Comparison of ENCODE assay signal across 13 cellular contexts in the genomic region with DNA sequence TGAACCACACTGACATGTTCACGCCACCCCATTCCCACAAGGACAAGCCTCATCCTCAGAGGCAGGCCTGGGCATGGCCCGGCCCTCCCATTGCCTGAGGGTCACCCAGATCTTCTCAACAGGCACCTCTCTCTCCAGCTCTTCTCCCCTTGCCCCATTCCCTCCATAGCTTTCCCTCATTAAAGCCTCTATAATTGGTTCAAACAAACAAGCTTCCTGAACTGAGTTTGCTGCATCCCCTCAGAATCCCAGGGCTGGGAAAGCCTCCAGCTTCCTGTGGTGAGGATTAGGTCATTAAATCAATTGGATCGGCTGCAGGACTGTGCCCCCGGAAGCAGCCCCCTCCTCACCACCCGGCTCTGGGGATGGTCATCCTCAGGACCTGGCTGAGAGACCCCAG. TPM values are rescaled to one million over a fixed set of nuclear protein-coding genes. Genes with fewer than 3 reads are reported as not detected.
DNase-seq lines count a peak whose midpoint lies in the region; ATAC-seq and TF ChIP-seq lines count a peak whose summit lies in the region.
"Had no signal": no experiment of that assay in that cellular context is flagged by ENCODE, and none has a peak within 500 bp of the region (broad histone marks: within the 10 kb centered on the region; RNA-seq: fewer than 3 reads in every experiment).

No MANE protein-coding gene starts in this region.

- H3K27me3 ChIP-seq in BLaER1 (no peaks in the 10 kb centered on the region), mammary epithelial cell (ENCODE audit: insufficient read depth, low read length) (no peaks in the 10 kb centered on the region)
- no peaks in the 10 kb centered on the region for H3K27me3 ChIP-seq in CD4-positive, alpha-beta T cell (ENCODE audit: control insufficient read depth, insufficient read depth, low read length)

- H3K4me1 ChIP-seq in BLaER1 (peaks cover 66% of the 10 kb centered on the region), mammary epithelial cell (ENCODE audit: insufficient read depth, low read length) (peaks cover 61% of the 10 kb centered on the region)

- TF ChIP-seq CTCF in mammary epithelial cell (conservative IDR thresholded peaks at IDR 0.05 in 1 of 2, IDR thresholded peaks at IDR 0.05 in 1 of 2; ENCODE audit: extremely low read depth in 1 of 2, insufficient read depth in 1 of 2, low read depth in 1 of 2, low read length in 2 of 2) (no peak), mesothelial cell of epicardium (IDR thresholded peaks at IDR 0.05; ENCODE audit: unreplicated experiment) (no peak)
- no peak for TF ChIP-seq CTCF in CD4-positive, alpha-beta T cell (IDR thresholded peaks at IDR 0.05)

- H3K27ac ChIP-seq in BLaER1, result no peak overlapping the region
- peak overlapping the region; percentile 82 for H3K27ac ChIP-seq in mammary epithelial cell (ENCODE audit: insufficient read depth, low read depth, low read length)
- H3K27ac ChIP-seq in CD4-positive, alpha-beta T cell (ENCODE audit: low read depth, low read length), result no peak overlapping the region
- H3K27ac ChIP-seq: C4-2B had no signal

- H3K9ac ChIP-seq in BLaER1 (no peak overlapping the region), mammary epithelial cell (ENCODE audit: insufficient read depth, low read length) (no peak overlapping the region)

- H3K36me3 ChIP-seq in BLaER1, result peaks cover 6% of the 10 kb centered on the region; the same call in 1 of the 2 replicates
- H3K36me3 ChIP-seq in mammary epithelial cell (ENCODE audit: insufficient read depth, low read length), result no peaks in the 10 kb centered on the region

- dilution Hi-C loops in mammary epithelial cell (cut with HindIII; ENCODE audit: low sequenced_read_pairs), result loop anchor here (5.0 kb wide), 2 partner anchors 69 to 71 kb away; a partner anchor contains a TSS

- H3K9me3 ChIP-seq in BLaER1, result no peaks in the 10 kb centered on the region
- no peaks in the 10 kb centered on the region for H3K9me3 ChIP-seq in mammary epithelial cell (replicated peaks; ENCODE audit: insufficient read depth, low read length)
- H3K9me3 ChIP-seq in CD4-positive, alpha-beta T cell (ENCODE audit: control insufficient read depth, low read length), result no peaks in the 10 kb centered on the region

- intact Hi-C loops in mammary epithelial cell (cut with micrococcal nuclease), result loop anchor here (2.0 to 5.0 kb wide), 2 partner anchors 16 to 51 kb away; a partner anchor contains a TSS
- intact Hi-C loops in CD4-positive, alpha-beta T cell (cut with DNase I, micrococcal nuclease), result no loop called here

- peak overlapping the region; percentile 86 for H3K4me2 ChIP-seq in BLaER1
- H3K4me2 ChIP-seq in mammary epithelial cell (ENCODE audit: insufficient read depth, low read depth, low read length), result peak overlapping the region; percentile 73

- CTCF ChIA-PET in mammary epithelial cell (lab: Charles Lee; ENCODE audit: low non-redundant PET), result interaction anchor here (0.6 kb wide), 1 partner anchor 19 kb away, joined by 4 read pairs; no protein-coding TSS in a partner anchor
- CTCF ChIA-PET in CD4-positive, alpha-beta T cell (lab: Charles Lee), result no interaction called here

- peaks cover 5% of the 10 kb centered on the region for H3K36me3 Mint-ChIP-seq in mesothelial cell of epicardium
- H3K36me3 Mint-ChIP-seq in CD4-positive, alpha-beta T cell (ENCODE audit: low read depth), result no peaks in the 10 kb centered on the region

- in situ Hi-C loops in mammary epithelial cell (cut with MboI; ENCODE audit: low sequenced_read_pairs in 2 of 2), result no loop called here

- DNase-seq in NCI-H1105 treated with DMSO at 0.1 percent for 48 hours (lab: John Stamatoyannopoulos, UW) (peak; percentile 40), mammary epithelial cell (peak; percentile 80), mesothelial cell of epicardium (ENCODE audit: low spot score in 2 of 2, unreplicated experiment in 2 of 2) (no peak), middle frontal gyrus (ENCODE audit: extremely low spot score, low spot score) (no peak), KG1 (lab: John Stamatoyannopoulos, UW) (no peak)
- DNase-seq in CD4-positive, alpha-beta T cell, result no peak
- DNase-seq: NCI-H2171 treated with DMSO at 0.1 percent for 48 hours; stimulated activated CD4-positive, alpha-beta T cell treated with anti-CD3 and anti-CD28 coated beads, Interleukin-12 subunit alpha, Interleukin-12 subunit beta, amount 100 ng/mL, for 4 hours had no signal

- H3K4me1 Mint-ChIP-seq in mesothelial cell of epicardium, result peaks cover 35% of the 10 kb centered on the region
- H3K4me1 Mint-ChIP-seq in CD4-positive, alpha-beta T cell (ENCODE audit: low read depth), result peaks cover 4% of the 10 kb centered on the region

- peak overlapping the region; percentile 85 for H3K27ac Mint-ChIP-seq in mesothelial cell of epicardium
- H3K27ac Mint-ChIP-seq in CD4-positive, alpha-beta T cell, result no peak overlapping the region
- H3K27ac Mint-ChIP-seq: activated T-helper 1 cell treated with anti-CD3 and anti-CD28 coated beads, Interleukin-12 subunit alpha, Interleukin-12 subunit beta, Interleukin-2, Interleukin-4 antibody, amounts not matched to agents 30 ng/mL and 10 ng/mL and 1 ng/mL, durations not matched to agents 14 hours and 24 hours and 36 hours; stimulated activated naive CD8-positive, alpha-beta T cell treated with anti-CD3 and anti-CD28 coated beads, Interleukin-15, Interleukin-2, amounts not matched to agents 100 ng/mL and 50 ng/mL, for 24 hours had no signal

- WGBS in mammary epithelial cell (ENCODE audit: low coverage, missing lambda C conversion rate), result 0% methylated on average over 5 of the region's 5 CpGs

- no peaks in the 10 kb centered on the region for H3K9me3 Mint-ChIP-seq in mesothelial cell of epicardium
- no peaks in the 10 kb centered on the region for H3K9me3 Mint-ChIP-seq in CD4-positive, alpha-beta T cell
- H3K9me3 Mint-ChIP-seq: activated T-helper 1 cell treated with anti-CD3 and anti-CD28 coated beads, Interleukin-12 subunit alpha, Interleukin-12 subunit beta, Interleukin-2, Interleukin-4 antibody, amounts not matched to agents 30 ng/mL and 10 ng/mL and 1 ng/mL, durations not matched to agents 14 hours and 24 hours and 36 hours; stimulated activated naive CD8-positive, alpha-beta T cell treated with anti-CD3 and anti-CD28 coated beads, Interleukin-15, Interleukin-2, amounts not matched to agents 100 ng/mL and 50 ng/mL, for 24 hours had no signal

- ATAC-seq in CD4-positive, alpha-beta T cell (ENCODE audit: poor library complexity), result no peak
- ATAC-seq in GM19395 (IDR thresholded peaks at IDR 0.05; ENCODE audit: unreplicated experiment), result no peak

- H3K27me3 Mint-ChIP-seq in mesothelial cell of epicardium (ENCODE audit: low read depth), result no peaks in the 10 kb centered on the region
- no peaks in the 10 kb centered on the region for H3K27me3 Mint-ChIP-seq in CD4-positive, alpha-beta T cell
- H3K27me3 Mint-ChIP-seq: stimulated activated naive CD8-positive, alpha-beta T cell treated with anti-CD3 and anti-CD28 coated beads, Interleukin-15, Interleukin-2, amounts not matched to agents 100 ng/mL and 50 ng/mL, for 24 hours had no signal

- H3K4me3 ChIP-seq in BLaER1, result no peak overlapping the region
- no peak overlapping the region for H3K4me3 ChIP-seq in mammary epithelial cell (replicated peaks in 1 of 3; ENCODE audit: insufficient read depth in 1 of 3, low read depth in 2 of 3, low read length in 3 of 3)

- peaks cover 37% of the 10 kb centered on the region for H3K79me2 ChIP-seq in mammary epithelial cell (ENCODE audit: insufficient read depth, low read length)

- peaks cover 29% of the 10 kb centered on the region for H4K20me1 ChIP-seq in BLaER1
- no peaks in the 10 kb centered on the region for H4K20me1 ChIP-seq in mammary epithelial cell (ENCODE audit: insufficient read depth, low read length)

- BruUV-seq in mammary epithelial cell (replicated peaks; lab: Mats Ljungman, UMichigan), result no TSS peak

- POLR2A ChIA-PET in CD4-positive, alpha-beta T cell (lab: Charles Lee), result interaction anchor here (0.7 kb wide), 1 partner anchor 145 kb away, joined by 3 read pairs; no protein-coding TSS in a partner anchor

- H3K4me3 Mint-ChIP-seq in mesothelial cell of epicardium, result no peak overlapping the region
- H3K4me3 Mint-ChIP-seq in CD4-positive, alpha-beta T cell, result no peak overlapping the region
- H3K4me3 Mint-ChIP-seq: activated T-helper 1 cell treated with anti-CD3 and anti-CD28 coated beads, Interleukin-12 subunit alpha, Interleukin-12 subunit beta, Interleukin-2, Interleukin-4 antibody, amounts not matched to agents 30 ng/mL and 10 ng/mL and 1 ng/mL, durations not matched to agents 14 hours and 24 hours and 36 hours; stimulated activated naive CD8-positive, alpha-beta T cell treated with anti-CD3 and anti-CD28 coated beads, Interleukin-15, Interleukin-2, amounts not matched to agents 100 ng/mL and 50 ng/mL, for 24 hours had no signal

- no peak overlapping the region for H2AFZ ChIP-seq in mammary epithelial cell (ENCODE audit: low read depth, low read length)

RNA-seq across cellular contexts. Expression of a gene that starts 18.9 kb away (rescaled TPM):
- total RNA-seq in mammary epithelial cell (100 to 1,000 TPM in 1 of 2 donors, 10 to 100 TPM in 1; 54.7 to 103 TPM), mesothelial cell of epicardium (49.7 to 52.6 TPM (median 51.5 TPM) in 3 replicates)
- polyA plus RNA-seq in mammary epithelial cell, result 138 TPM
- polyA minus RNA-seq in mammary epithelial cell, result 108 TPM
- 1 to 10 TPM; 6.6 to 6.8 TPM for total RNA-seq in CD4-positive, alpha-beta T cell

RNA-seq across cellular contexts. Expression of a gene that starts 52.0 kb away (rescaled TPM):
- total RNA-seq in mammary epithelial cell (10 to 100 TPM; 19.8 to 30.6 TPM), mesothelial cell of epicardium (34.9 to 36.6 TPM (median 35.1 TPM) in 3 replicates)
- 14.5 TPM for polyA plus RNA-seq in mammary epithelial cell
- 11.8 TPM for polyA minus RNA-seq in mammary epithelial cell
- 10 to 100 TPM; 16.0 to 18.1 TPM for total RNA-seq in CD4-positive, alpha-beta T cell

RNA-seq across cellular contexts. Expression of a gene that starts 52.1 kb away (rescaled TPM):
- 10 to 100 TPM in 1 of 2 donors, 1 to 10 TPM in 1; 9.7 to 11.1 TPM for total RNA-seq in mammary epithelial cell
- 9.4 TPM for polyA plus RNA-seq in mammary epithelial cell
- polyA minus RNA-seq in mammary epithelial cell, result 9.1 TPM
- 9.7 to 11.3 TPM (median 11.3 TPM) in 3 replicates for total RNA-seq in mesothelial cell of epicardium
- total RNA-seq in CD4-positive, alpha-beta T cell, result 1 to 10 TPM in 1 of 2 experiments, under 1 TPM in 1; 0.66 to 1.0 TPM

Comparison
In these comparisons a context has a peak if more than half of its experiments do, and no peak if none do; other contexts are left out.
1. DNase-seq: peak in NCI-H1105 treated with DMSO at 0.1 percent for 48 hours (single experiment) and mammary epithelial cell (single experiment); none in mesothelial cell of epicardium (0 of 2), middle frontal gyrus (single experiment), CD4-positive, alpha-beta T cell (0 of 10) and KG1 (single experiment).